In the genomic region with DNA sequence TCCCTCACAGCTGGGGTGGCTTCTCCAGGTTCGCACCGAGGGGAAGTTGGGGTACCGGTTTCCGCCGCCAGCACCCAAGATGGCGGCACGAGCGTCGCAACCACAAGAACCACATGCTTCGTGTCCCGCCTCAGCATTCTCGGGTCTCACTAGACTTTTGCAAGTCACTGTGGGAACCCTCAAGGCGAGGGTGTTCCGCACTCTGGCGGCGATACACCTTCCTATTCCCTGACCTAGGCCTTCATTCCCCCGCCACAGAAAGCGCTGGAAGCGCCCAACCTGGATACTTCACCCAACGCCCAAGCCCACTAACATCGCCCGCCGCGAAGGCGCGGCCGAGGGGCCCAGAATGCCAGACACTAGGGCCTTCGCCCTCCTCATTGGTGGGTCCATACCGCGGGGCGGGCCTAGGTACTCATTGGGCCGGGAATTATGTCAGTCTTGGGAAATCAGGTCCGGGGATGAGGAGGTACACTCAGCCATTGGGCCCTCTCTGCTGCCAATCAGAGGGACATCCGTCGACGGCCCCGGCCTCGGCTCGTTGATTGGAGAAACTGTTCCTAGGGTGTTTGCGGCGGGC, we compare ENCODE assay signal across 8 cellular contexts. TPM values are rescaled to one million over a fixed set of nuclear protein-coding genes. Genes with fewer than 3 reads are reported as not detected.
DNase-seq lines count a peak whose midpoint lies in the region; ATAC-seq and TF ChIP-seq lines count a peak whose summit lies in the region.

No MANE protein-coding gene starts in this region.

- POLR2A ChIA-PET in activated naive CD8-positive, alpha-beta T cell treated with anti-CD3 and anti-CD28 coated beads, Interleukin-2, amount 10 ng/mL, durations not matched to agents 7 days and 5 days (lab: Charles Lee): interaction anchor here (1.2 to 4.2 kb wide), 12 partner anchors 8 to 152 kb away, joined by 3 to 20 read pairs (median 8); partner anchors contain the start of genes CBX1, CDK5RAP3, COPZ2 and SNX11

- H3K27ac ChIP-seq in thymus (ENCODE audit: low read depth): peak overlapping the region; percentile 96

- no peaks in the 10 kb centered on the region for H3K9me3 ChIP-seq in thymus (ENCODE audit: control insufficient read depth)

- TF ChIP-seq CTCF in GM12864 (IDR thresholded peaks at IDR 0.05; ENCODE audit: low read depth, low read length, missing control alignments) (no peak), osteocyte (IDR thresholded peaks at IDR 0.05) (no peak)

- H3K27me3 Mint-ChIP-seq in activated naive CD8-positive, alpha-beta T cell treated with anti-CD3 and anti-CD28 coated beads, Interleukin-2, amount 10 ng/mL, durations not matched to agents 7 days and 5 days: no peaks in the 10 kb centered on the region
- no peaks in the 10 kb centered on the region for H3K27me3 Mint-ChIP-seq in osteocyte (ENCODE audit: unreplicated experiment)

- H3K4me3 ChIP-seq in GM12864 (ENCODE audit: low read depth, low read length) (peak overlapping the region; percentile 91), thymus (ENCODE audit: low read length) (peak overlapping the region; percentile 93)

- no peaks in the 10 kb centered on the region for H3K27me3 ChIP-seq in thymus (ENCODE audit: control insufficient read depth, insufficient read depth)

- no peaks in the 10 kb centered on the region for H3K9me3 Mint-ChIP-seq in activated naive CD8-positive, alpha-beta T cell treated with anti-CD3 and anti-CD28 coated beads, Interleukin-2, amount 10 ng/mL, durations not matched to agents 7 days and 5 days
- no peaks in the 10 kb centered on the region for H3K9me3 Mint-ChIP-seq in osteocyte (ENCODE audit: unreplicated experiment)

- H3K27ac Mint-ChIP-seq in activated naive CD8-positive, alpha-beta T cell treated with anti-CD3 and anti-CD28 coated beads, Interleukin-2, amount 10 ng/mL, durations not matched to agents 7 days and 5 days: peak overlapping the region; percentile 98
- peak overlapping the region; percentile 100 for H3K27ac Mint-ChIP-seq in osteocyte (ENCODE audit: unreplicated experiment)

- H3K36me3 ChIP-seq in thymus (ENCODE audit: control insufficient read depth, insufficient read depth): peaks cover 23% of the 10 kb centered on the region

- peaks cover 15% of the 10 kb centered on the region for H3K4me1 ChIP-seq in thymus (ENCODE audit: control insufficient read depth, insufficient read depth, low read length)

- DNase-seq in GM12864 (ENCODE audit: low read depth) (peak; percentile 99), NCI-H1105 treated with DMSO at 0.1 percent for 48 hours (lab: John Stamatoyannopoulos, UW) (peak; percentile 98), SKM-1 treated with dmso at 0.1 percent for 144 hours (lab: John Stamatoyannopoulos, UW; ENCODE audit: unreplicated experiment) (peak; percentile 99), head of caudate nucleus (peak; percentile 100), osteocyte (ENCODE audit: extremely low spot score, unreplicated experiment) (peak; percentile 99)
- DNase-seq in activated naive CD8-positive, alpha-beta T cell treated with anti-CD3 and anti-CD28 coated beads, Interleukin-2, amount 10 ng/mL, durations not matched to agents 7 days and 5 days: peak; percentile 95

- peak; percentile 90 for ATAC-seq in HG02678 (IDR thresholded peaks at IDR 0.05; ENCODE audit: unreplicated experiment)
- ATAC-seq in activated naive CD8-positive, alpha-beta T cell treated with anti-CD3 and anti-CD28 coated beads, Interleukin-2, amount 10 ng/mL, durations not matched to agents 7 days and 5 days (ENCODE audit: low read depth): peak; percentile 97

- peaks cover 15% of the 10 kb centered on the region for H3K36me3 Mint-ChIP-seq in activated naive CD8-positive, alpha-beta T cell treated with anti-CD3 and anti-CD28 coated beads, Interleukin-2, amount 10 ng/mL, durations not matched to agents 7 days and 5 days
- H3K36me3 Mint-ChIP-seq in osteocyte (ENCODE audit: unreplicated experiment): peaks cover 3% of the 10 kb centered on the region

- intact Hi-C loops in head of caudate nucleus (cut with DNase I): no loop called here

- peak overlapping the region; percentile 99 for H3K4me3 Mint-ChIP-seq in activated naive CD8-positive, alpha-beta T cell treated with anti-CD3 and anti-CD28 coated beads, Interleukin-2, amount 10 ng/mL, durations not matched to agents 7 days and 5 days
- peak overlapping the region; percentile 93 for H3K4me3 Mint-ChIP-seq in osteocyte (ENCODE audit: unreplicated experiment)

- peaks cover 56% of the 10 kb centered on the region for H3K4me1 Mint-ChIP-seq in activated naive CD8-positive, alpha-beta T cell treated with anti-CD3 and anti-CD28 coated beads, Interleukin-2, amount 10 ng/mL, durations not matched to agents 7 days and 5 days
- peaks cover 50% of the 10 kb centered on the region for H3K4me1 Mint-ChIP-seq in osteocyte (ENCODE audit: unreplicated experiment)

- WGBS in thymus: under 1% methylated on average over 41 of the region's 41 CpGs

RNA-seq across cellular contexts. Expression of gene NFE2L1, which starts 0.3 kb away (rescaled TPM):
- total RNA-seq in activated naive CD8-positive, alpha-beta T cell treated with anti-CD3 and anti-CD28 coated beads, Interleukin-2, amount 10 ng/mL, durations not matched to agents 7 days and 5 days: 10 to 100 TPM; 62.2 to 63.1 TPM
- 250 and 278 TPM in 2 replicates for total RNA-seq in osteocyte
- 88.1 TPM for polyA plus RNA-seq in thymus

RNA-seq across cellular contexts. Expression of gene COPZ2, which starts 10.2 kb away (rescaled TPM):
- 1 to 10 TPM; 6.1 to 8.8 TPM for total RNA-seq in activated naive CD8-positive, alpha-beta T cell treated with anti-CD3 and anti-CD28 coated beads, Interleukin-2, amount 10 ng/mL, durations not matched to agents 7 days and 5 days
- total RNA-seq in osteocyte: 49.4 and 53.4 TPM in 2 replicates
- polyA plus RNA-seq in thymus: 16.3 TPM

RNA-seq across cellular contexts. Expression of gene CBX1, which starts 53.4 kb away (rescaled TPM):
- 10 to 100 TPM; 55.1 to 56.0 TPM for total RNA-seq in activated naive CD8-positive, alpha-beta T cell treated with anti-CD3 and anti-CD28 coated beads, Interleukin-2, amount 10 ng/mL, durations not matched to agents 7 days and 5 days
- 74.4 and 76.5 TPM in 2 replicates for total RNA-seq in osteocyte
- polyA plus RNA-seq in thymus: 39.8 TPM

RNA-seq across cellular contexts. Expression of gene SNX11, which starts 59.7 kb away (rescaled TPM):
- 10 to 100 TPM; 31.3 to 36.8 TPM for total RNA-seq in activated naive CD8-positive, alpha-beta T cell treated with anti-CD3 and anti-CD28 coated beads, Interleukin-2, amount 10 ng/mL, durations not matched to agents 7 days and 5 days
- total RNA-seq in osteocyte: 16.2 and 18.3 TPM in 2 replicates
- 23.6 TPM for polyA plus RNA-seq in thymus

Comparison
In these comparisons a context has a peak if more than half of its experiments do, and no peak if none do; other contexts are left out.
1. Peak in every context shown above with its lines: DNase-seq, ATAC-seq, H3K4me3 ChIP-seq and H3K27ac ChIP-seq.